In the genomic region with DNA sequence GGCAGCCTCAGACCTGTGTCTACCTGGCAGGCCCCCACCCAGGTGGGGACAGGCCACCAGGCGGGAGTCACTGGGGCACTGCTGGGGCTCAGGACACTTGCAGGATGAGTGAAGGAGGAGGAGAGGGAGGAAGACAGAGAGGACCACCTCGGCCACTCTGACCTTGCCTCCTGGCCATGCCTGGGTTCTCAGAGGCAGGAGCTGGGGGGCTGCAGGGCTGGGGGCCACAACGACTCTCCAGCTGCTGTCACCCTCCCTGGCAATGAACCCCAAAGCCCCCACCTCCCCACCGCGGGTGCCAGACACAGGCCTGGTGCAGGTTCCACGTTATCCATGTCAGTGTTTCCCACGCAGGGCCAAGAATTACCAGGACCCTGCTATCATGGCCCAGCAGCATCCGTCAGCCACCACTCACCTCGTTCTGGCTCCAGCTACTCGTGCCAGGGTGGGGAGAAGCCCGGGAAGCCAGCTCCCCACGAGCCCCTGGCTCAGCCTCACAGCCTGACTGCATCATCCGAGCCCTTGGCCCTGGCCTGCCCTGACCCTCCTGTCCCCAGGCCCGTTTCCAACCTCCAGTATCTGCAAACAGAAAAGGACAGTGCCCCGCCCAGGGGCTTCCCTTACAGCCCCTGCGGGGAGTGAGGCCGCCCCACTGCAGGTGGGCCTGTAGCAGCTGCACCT, we compare ENCODE assay signal across 17 cellular contexts.
DNase-seq lines count a peak whose midpoint lies in the region; ATAC-seq and TF ChIP-seq lines count a peak whose summit lies in the region.
"Had no signal": no experiment of that assay in that cellular context is flagged by ENCODE, and none has a peak within 500 bp of the region (broad histone marks: within the 10 kb centered on the region; RNA-seq: fewer than 3 reads in every experiment).

No MANE protein-coding gene starts in this region.

- TF ChIP-seq CTCF in CD14-positive monocyte (IDR thresholded peaks at IDR 0.05) (no peak), colonic mucosa (IDR thresholded peaks at IDR 0.05) (no peak), osteocyte (IDR thresholded peaks at IDR 0.05) (no peak)

- H3K27ac ChIP-seq in colonic mucosa, result no peak overlapping the region
- H3K27ac ChIP-seq: SJSA1, suprapubic skin had no signal

- H3K4me1 ChIP-seq in colonic mucosa, result no peaks in the 10 kb centered on the region
- H3K4me1 ChIP-seq: SJSA1, suprapubic skin had no signal

- H3K9ac ChIP-seq in colonic mucosa (ENCODE audit: low read depth in 2 of 2, low read length in 2 of 2), result no peak overlapping the region

- H3K27ac Mint-ChIP-seq in CD14-positive monocyte (no peak overlapping the region), osteocyte (ENCODE audit: unreplicated experiment) (no peak overlapping the region)
- H3K27ac Mint-ChIP-seq: brain; CD4-positive, CD25-positive, alpha-beta regulatory T cell had no signal

- no peak for ATAC-seq in HG03442 (IDR thresholded peaks at IDR 0.05; ENCODE audit: unreplicated experiment)
- ATAC-seq: esophagus mucosa had no signal

- no peaks in the 10 kb centered on the region for H3K27me3 ChIP-seq in colonic mucosa
- H3K27me3 ChIP-seq: SJSA1, suprapubic skin had no signal

- DNase-seq in NCI-H748 (lab: John Stamatoyannopoulos, UW; ENCODE audit: unreplicated experiment), result peak; percentile 13
- DNase-seq in NCI-H748 treated with DMSO at 0.1 percent for 48 hours (lab: John Stamatoyannopoulos, UW), result no peak
- peak; percentile 33 for DNase-seq in CD14-positive monocyte (ENCODE audit: low spot score)
- peak; percentile 16 for DNase-seq in colonic mucosa
- DNase-seq in posterior vena cava (ENCODE audit: low spot score), result peak; percentile 74
- DNase-seq in GM03348 (ENCODE audit: low spot score), result no peak
- no peak for DNase-seq in osteocyte (ENCODE audit: extremely low spot score, unreplicated experiment)
- DNase-seq: activated naive CD4-positive, alpha-beta T cell; CD4-positive, CD25-positive, alpha-beta regulatory T cell; DMS79; NCI-H1417; NCI-H446 treated with DMSO at 0.1 percent for 48 hours had no signal

- H3K9me3 ChIP-seq in colonic mucosa, result no peaks in the 10 kb centered on the region

- H3K36me3 Mint-ChIP-seq in CD14-positive monocyte, result no peaks in the 10 kb centered on the region
- H3K36me3 Mint-ChIP-seq in osteocyte (ENCODE audit: unreplicated experiment), result no peaks in the 10 kb centered on the region
- H3K36me3 Mint-ChIP-seq: brain had no signal

- H3K9me3 Mint-ChIP-seq in CD14-positive monocyte (peaks cover 7 to 22% (median 15%) of the 10 kb centered on the region in 7 donors), osteocyte (ENCODE audit: unreplicated experiment) (peaks cover 4% of the 10 kb centered on the region)

- intact Hi-C loops in CD14-positive monocyte (cut with micrococcal nuclease) (loop anchor here (5.0 kb wide), 1 partner anchor 267 kb away; no protein-coding TSS in a partner anchor), colonic mucosa (cut with DNase I) (loop anchor here (5.0 to 10.0 kb wide), 2 partner anchors 162 to 270 kb away; no protein-coding TSS in a partner anchor), posterior vena cava (cut with DNase I) (no loop called here)

- no peak overlapping the region for H3K4me3 ChIP-seq in colonic mucosa
- H3K4me3 ChIP-seq: SJSA1, suprapubic skin had no signal

- H3K27me3 Mint-ChIP-seq in CD14-positive monocyte (ENCODE audit: low read depth in 3 of 3) (peaks cover 1 to 6% (median 1%) of the 10 kb centered on the region in 3 donors), osteocyte (ENCODE audit: unreplicated experiment) (no peaks in the 10 kb centered on the region)
- H3K27me3 Mint-ChIP-seq: CD4-positive, CD25-positive, alpha-beta regulatory T cell had no signal

- no peak overlapping the region for H3K4me3 Mint-ChIP-seq in CD14-positive monocyte
- no peak overlapping the region for H3K4me3 Mint-ChIP-seq in osteocyte (ENCODE audit: unreplicated experiment)
- H3K4me3 Mint-ChIP-seq: brain; CD4-positive, CD25-positive, alpha-beta regulatory T cell had no signal

- H3K4me1 Mint-ChIP-seq in CD14-positive monocyte (peaks cover 15% of the 10 kb centered on the region), osteocyte (ENCODE audit: unreplicated experiment) (no peaks in the 10 kb centered on the region)

- H3K36me3 ChIP-seq in colonic mucosa, result no peaks in the 10 kb centered on the region
- H3K36me3 ChIP-seq: SJSA1, suprapubic skin had no signal

Comparison
In these comparisons a context has a peak if more than half of its experiments do, and no peak if none do; other contexts are left out.
1. DNase-seq: peak in NCI-H748 (single experiment), CD14-positive monocyte (single experiment), colonic mucosa (single experiment) and posterior vena cava (single experiment); none in NCI-H748 treated with DMSO at 0.1 percent for 48 hours (single experiment), GM03348 (single experiment) and osteocyte (single experiment).
2. intact Hi-C loops: an anchor here in CD14-positive monocyte (5.0 kb wide) and colonic mucosa (5.0 to 10.0 kb wide); none called in posterior vena cava.